ENCODE assay signal across 8 cellular contexts in the genomic region with DNA sequence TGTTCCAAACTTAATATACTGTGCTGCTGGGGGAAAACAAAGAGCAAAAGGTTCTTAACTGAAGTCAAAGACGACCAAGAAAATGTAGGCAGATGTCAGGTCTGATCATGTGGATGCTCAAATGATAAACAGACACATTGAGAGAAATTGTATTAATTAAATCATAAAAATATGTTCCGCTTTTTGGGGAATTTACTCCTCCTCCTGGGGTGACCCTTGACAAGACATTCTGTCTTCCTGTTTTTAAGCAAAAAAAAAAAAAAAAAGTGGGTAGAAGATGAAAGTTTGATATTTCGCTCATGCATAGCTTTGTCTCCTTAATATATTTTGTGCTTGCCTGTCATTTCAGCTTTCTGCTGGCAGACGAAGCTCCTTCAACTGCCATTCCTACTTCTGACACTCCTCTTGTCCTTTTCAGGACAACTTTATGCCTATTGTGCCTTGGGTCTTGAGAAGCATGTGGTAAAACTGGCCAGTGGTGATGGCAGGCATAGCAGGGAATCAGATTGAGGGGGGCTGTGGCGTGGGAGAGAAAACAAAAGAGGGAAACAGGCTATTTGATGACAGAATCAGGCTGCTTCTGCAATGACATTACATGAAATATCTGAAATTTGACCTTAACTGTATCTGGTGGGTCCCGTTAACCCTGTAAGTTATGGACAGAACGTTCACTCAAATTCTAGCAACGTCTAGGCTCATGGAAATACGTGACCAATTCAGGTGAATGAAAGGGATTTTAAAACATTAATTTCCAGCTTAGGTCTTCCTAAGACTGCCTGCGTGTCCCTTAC. TPM values are rescaled to one million over a fixed set of nuclear protein-coding genes. Genes with fewer than 3 reads are reported as not detected.
A peak's percentile ranks its signal among the peaks of the same experiment; 100 is the strongest.
DNase-seq lines count a peak whose midpoint lies in the region; ATAC-seq and TF ChIP-seq lines count a peak whose summit lies in the region.
"Not testable (repeated sequence)": the region's sequence is repeated elsewhere in the genome, so short reads cannot be mapped to it uniquely, and the experiment has no call there.

No MANE protein-coding gene starts in this region.

- H3K36me3 ChIP-seq in GM23248 (ENCODE audit: low read depth); mammary epithelial cell (ENCODE audit: insufficient read depth, low read length); iPS-15b (ENCODE audit: control insufficient read depth, insufficient read depth, low read length); neural cell (ENCODE audit: insufficient read depth, low read length): not testable (repeated sequence)

- H3F3A ChIP-seq in GM23248 (ENCODE audit: insufficient read depth); neural cell (ENCODE audit: insufficient read depth, low read length, poor library complexity, severe bottlenecking): not testable (repeated sequence)

- not testable (repeated sequence) for TF ChIP-seq EP300 in neural cell (conservative IDR thresholded peaks at IDR 0.05; ENCODE audit: poor library complexity, severe bottlenecking)

- POLR2A ChIA-PET in activated CD8-positive, alpha-beta T cell treated with anti-CD3 and anti-CD28 coated beads for 36 hours (lab: Charles Lee): interaction anchor here (0.9 to 1.9 kb wide), 6 partner anchors 10 to 209 kb away, joined by 3 to 6 read pairs (median 3); no protein-coding TSS in a partner anchor

- H3K27me3 ChIP-seq in GM23248 (replicated peaks; ENCODE audit: insufficient read depth): peaks cover 61% of the 10 kb centered on the region
- H3K27me3 ChIP-seq in mammary epithelial cell (ENCODE audit: insufficient read depth, low read length); neural cell (ENCODE audit: insufficient read depth, low read depth, low read length): not testable (repeated sequence)
- peaks cover 14% of the 10 kb centered on the region for H3K27me3 ChIP-seq in iPS-15b (ENCODE audit: control insufficient read depth, insufficient read depth, low read length)

- in situ Hi-C loops in GM23248 (cut with MboI); mammary epithelial cell (cut with MboI; ENCODE audit: low sequenced_read_pairs in 2 of 2): not testable (repeated sequence)

- not testable (repeated sequence) for H3K9ac ChIP-seq in GM23248; mammary epithelial cell (ENCODE audit: insufficient read depth, low read length); iPS-15b (ENCODE audit: low read depth, low read length); neural cell (ENCODE audit: low read length)

- peak overlapping the region; percentile 66; the same call in 1 of the 2 replicates for H2AFZ ChIP-seq in GM23248
- peak overlapping the region; percentile 100 for H2AFZ ChIP-seq in mammary epithelial cell (ENCODE audit: low read depth, low read length)
- H2AFZ ChIP-seq in neural cell (ENCODE audit: low read depth, low read length): not testable (repeated sequence)

- H3K79me2 ChIP-seq in GM23248 (ENCODE audit: insufficient read depth); neural cell (replicated peaks; ENCODE audit: insufficient read depth, low read length): not testable (repeated sequence)
- H3K79me2 ChIP-seq in mammary epithelial cell (ENCODE audit: insufficient read depth, low read length): peaks cover 28% of the 10 kb centered on the region

- CTCF ChIA-PET in activated CD8-positive, alpha-beta T cell treated with anti-CD3 and anti-CD28 coated beads for 36 hours (lab: Charles Lee): interaction anchor here (0.8 kb wide), 1 partner anchor 209 kb away, joined by 3 read pairs; no protein-coding TSS in a partner anchor
- CTCF ChIA-PET in mammary epithelial cell (lab: Charles Lee; ENCODE audit: low non-redundant PET): not testable (repeated sequence)

- H3K9me3 ChIP-seq in GM23248 (ENCODE audit: low read depth); mammary epithelial cell (replicated peaks; ENCODE audit: insufficient read depth, low read length); iPS-15b (ENCODE audit: control insufficient read depth, insufficient read depth, low read length); neural cell (ENCODE audit: low read length): not testable (repeated sequence)

- H3K4me1 ChIP-seq in GM23248 (ENCODE audit: insufficient read depth): not testable (repeated sequence)
- H3K4me1 ChIP-seq in mammary epithelial cell (ENCODE audit: insufficient read depth, low read length): peaks cover 10% of the 10 kb centered on the region
- peaks cover 18% of the 10 kb centered on the region for H3K4me1 ChIP-seq in iPS-15b (ENCODE audit: control insufficient read depth, insufficient read depth, low read length)

- H3K27ac Mint-ChIP-seq in activated CD8-positive, alpha-beta T cell treated with anti-CD3 and anti-CD28 coated beads for 36 hours: peak overlapping the region; percentile 89
- peak overlapping the region; percentile 98 for H3K27ac Mint-ChIP-seq in stimulated activated naive B cell treated with anti-CD40 and anti-IgM and Interleukin-4, amounts not matched to agents 10 μg/mL and 1 μg/mL and 100 μg/mL, for 72 hours

- not testable (repeated sequence) for TF ChIP-seq CTCF in activated CD8-positive, alpha-beta T cell treated with anti-CD3 and anti-CD28 coated beads for 36 hours (IDR thresholded peaks at IDR 0.05); mammary epithelial cell (conservative IDR thresholded peaks at IDR 0.05 in 1 of 2, IDR thresholded peaks at IDR 0.05 in 1 of 2; ENCODE audit: extremely low read depth in 1 of 2, insufficient read depth in 1 of 2, low read depth in 1 of 2, low read length in 2 of 2); neural cell (IDR thresholded peaks at IDR 0.05; ENCODE audit: poor library complexity, severe bottlenecking)

- not testable (repeated sequence) for H3K4me3 ChIP-seq in GM23248; mammary epithelial cell (replicated peaks in 1 of 3; ENCODE audit: insufficient read depth in 1 of 3, low read depth in 2 of 3, low read length in 3 of 3)
- H3K4me3 ChIP-seq in iPS-15b (ENCODE audit: low read depth, low read length): peak overlapping the region; percentile 77
- peak overlapping the region; percentile 72 for H3K4me3 ChIP-seq in neural cell (ENCODE audit: low read length)

- TF ChIP-seq RAD21 in neural cell (conservative IDR thresholded peaks at IDR 0.05): not testable (repeated sequence)

- H3K4me3 Mint-ChIP-seq in activated CD8-positive, alpha-beta T cell treated with anti-CD3 and anti-CD28 coated beads for 36 hours: peak overlapping the region; percentile 80
- H3K4me3 Mint-ChIP-seq in stimulated activated naive B cell treated with anti-CD40 and anti-IgM and Interleukin-4, amounts not matched to agents 10 μg/mL and 1 μg/mL and 100 μg/mL, for 72 hours: peak overlapping the region; percentile 81 to 92

- ATAC-seq in activated CD8-positive, alpha-beta T cell treated with anti-CD3 and anti-CD28 coated beads for 36 hours: not testable (repeated sequence)
- ATAC-seq in stimulated activated naive B cell treated with anti-CD40 and anti-IgM and Interleukin-4, amounts not matched to agents 10 μg/mL and 1 μg/mL and 100 μg/mL, for 72 hours (replicated peaks): peak; percentile 3 to 9

- H3K27ac ChIP-seq in GM23248; mammary epithelial cell (ENCODE audit: insufficient read depth, low read depth, low read length); neural cell (ENCODE audit: low read length): not testable (repeated sequence)

- not testable (repeated sequence) for H3K9me3 Mint-ChIP-seq in activated CD8-positive, alpha-beta T cell treated with anti-CD3 and anti-CD28 coated beads for 36 hours; stimulated activated naive B cell treated with anti-CD40 and anti-IgM and Interleukin-4, amounts not matched to agents 10 μg/mL and 1 μg/mL and 100 μg/mL, for 72 hours

- H3K36me3 Mint-ChIP-seq in activated CD8-positive, alpha-beta T cell treated with anti-CD3 and anti-CD28 coated beads for 36 hours (ENCODE audit: low read depth); stimulated activated naive B cell treated with anti-CD40 and anti-IgM and Interleukin-4, amounts not matched to agents 10 μg/mL and 1 μg/mL and 100 μg/mL, for 72 hours: not testable (repeated sequence)

- DNase-seq in AML-193 (lab: John Stamatoyannopoulos, UW) (peak; percentile 6 to 31), OCI-M1 (lab: John Stamatoyannopoulos, UW) (peak; percentile 74)
- DNase-seq in GM23248, mammary epithelial cell: not testable (repeated sequence)
- peak; percentile 14 for DNase-seq in activated CD8-positive, alpha-beta T cell treated with anti-CD3 and anti-CD28 coated beads for 36 hours
- DNase-seq in stimulated activated naive B cell treated with anti-CD40 and anti-IgM and Interleukin-4, amounts not matched to agents 10 μg/mL and 1 μg/mL and 100 μg/mL, for 72 hours: peak; percentile 35

- dilution Hi-C loops in mammary epithelial cell (cut with HindIII; ENCODE audit: low sequenced_read_pairs): not testable (repeated sequence)

- not testable (repeated sequence) for H3K27me3 Mint-ChIP-seq in activated CD8-positive, alpha-beta T cell treated with anti-CD3 and anti-CD28 coated beads for 36 hours; stimulated activated naive B cell treated with anti-CD40 and anti-IgM and Interleukin-4, amounts not matched to agents 10 μg/mL and 1 μg/mL and 100 μg/mL, for 72 hours

- not testable (repeated sequence) for H3K9me2 ChIP-seq in GM23248 (ENCODE audit: insufficient read depth); neural cell (ENCODE audit: insufficient read depth, low read length)

- H3K4me1 Mint-ChIP-seq in activated CD8-positive, alpha-beta T cell treated with anti-CD3 and anti-CD28 coated beads for 36 hours (ENCODE audit: low read depth): peaks cover 42% of the 10 kb centered on the region
- peaks cover 42 to 75% of the 10 kb centered on the region in 2 donors for H3K4me1 Mint-ChIP-seq in stimulated activated naive B cell treated with anti-CD40 and anti-IgM and Interleukin-4, amounts not matched to agents 10 μg/mL and 1 μg/mL and 100 μg/mL, for 72 hours

- intact Hi-C loops in activated CD8-positive, alpha-beta T cell treated with anti-CD3 and anti-CD28 coated beads for 36 hours (cut with micrococcal nuclease): loop anchor here (5.0 kb wide), 1 partner anchor 86 kb away; no protein-coding TSS in a partner anchor
- intact Hi-C loops in mammary epithelial cell (cut with micrococcal nuclease): loop anchor here (10.0 kb wide), 1 partner anchor 772 kb away; no protein-coding TSS in a partner anchor

- WGBS in GM23248 (ENCODE audit: low coverage in 1 of 2, low lambda C conversion rate in 2 of 2, missing lambda C conversion rate in 2 of 2), 2 experiments: 7% methylated on average over 10 of the region's 10 CpGs
- WGBS in mammary epithelial cell (ENCODE audit: low coverage, missing lambda C conversion rate): 64% methylated on average over 10 of the region's 10 CpGs

- not testable (repeated sequence) for H4K20me1 ChIP-seq in GM23248 (ENCODE audit: insufficient read depth); mammary epithelial cell (ENCODE audit: insufficient read depth, low read length); neural cell (ENCODE audit: insufficient read depth)

- not testable (repeated sequence) for BruUV-seq in mammary epithelial cell (replicated peaks; lab: Mats Ljungman, UMichigan)

- H3K4me2 ChIP-seq in GM23248 (ENCODE audit: unreplicated experiment) (peak overlapping the region; percentile 62), mammary epithelial cell (ENCODE audit: insufficient read depth, low read depth, low read length) (peak overlapping the region; percentile 82)
- not testable (repeated sequence) for H3K4me2 ChIP-seq in neural cell (ENCODE audit: low read length)

RNA-seq across cellular contexts. Expression of a gene that starts 1.3 kb away (rescaled TPM):
- total RNA-seq in GM23248 (2014; rRNA removed; shearing (Covaris generic)): 0.11 and 0.25 TPM in 2 replicates
- 0.08 and 0.20 TPM in 2 replicates for polyA plus RNA-seq in GM23248 (2016; fragmentation: Nextera tagmentation; extraction: Ambion mirVana)
- 10 to 100 TPM; 26.3 to 26.7 TPM for total RNA-seq in activated CD8-positive, alpha-beta T cell treated with anti-CD3 and anti-CD28 coated beads for 36 hours
- total RNA-seq in mammary epithelial cell: 10 to 100 TPM; 12.8 to 16.0 TPM
- polyA plus RNA-seq in mammary epithelial cell: 5.8 TPM
- 19.0 TPM for polyA minus RNA-seq in mammary epithelial cell
- polyA plus RNA-seq in neural cell: 9.8 and 11.4 TPM in 2 replicates
- 27.5 and 33.1 TPM in 2 replicates for polyA minus RNA-seq in neural cell

Comparison
In these comparisons a context has a peak if more than half of its experiments do, and no peak if none do; other contexts are left out.
1. RNA of a gene that starts 1.3 kb away (total RNA-seq): 26.3 to 26.7 TPM in activated CD8-positive, alpha-beta T cell treated with anti-CD3 and anti-CD28 coated beads for 36 hours and 12.8 to 16.0 TPM in mammary epithelial cell; 0.11 to 0.25 TPM in GM23248; every median in the first group is over 10 times any median in the second.